Comparison of ENCODE assay signal across 1 cellular context in genomic region chr1:148263906-148264255, GRCh38.
A peak's percentile ranks its signal among the peaks of the same experiment; 100 is the strongest.
TF ChIP-seq lines count a peak whose summit lies in the region.

No MANE protein-coding gene starts in this region.

TF ChIP-seq in K562, 482 proteins besides CTCF, POLR2A, EP300 and RAD21 (continued from another document and continues in another):
- TF ChIP-seq, protein P1, sequence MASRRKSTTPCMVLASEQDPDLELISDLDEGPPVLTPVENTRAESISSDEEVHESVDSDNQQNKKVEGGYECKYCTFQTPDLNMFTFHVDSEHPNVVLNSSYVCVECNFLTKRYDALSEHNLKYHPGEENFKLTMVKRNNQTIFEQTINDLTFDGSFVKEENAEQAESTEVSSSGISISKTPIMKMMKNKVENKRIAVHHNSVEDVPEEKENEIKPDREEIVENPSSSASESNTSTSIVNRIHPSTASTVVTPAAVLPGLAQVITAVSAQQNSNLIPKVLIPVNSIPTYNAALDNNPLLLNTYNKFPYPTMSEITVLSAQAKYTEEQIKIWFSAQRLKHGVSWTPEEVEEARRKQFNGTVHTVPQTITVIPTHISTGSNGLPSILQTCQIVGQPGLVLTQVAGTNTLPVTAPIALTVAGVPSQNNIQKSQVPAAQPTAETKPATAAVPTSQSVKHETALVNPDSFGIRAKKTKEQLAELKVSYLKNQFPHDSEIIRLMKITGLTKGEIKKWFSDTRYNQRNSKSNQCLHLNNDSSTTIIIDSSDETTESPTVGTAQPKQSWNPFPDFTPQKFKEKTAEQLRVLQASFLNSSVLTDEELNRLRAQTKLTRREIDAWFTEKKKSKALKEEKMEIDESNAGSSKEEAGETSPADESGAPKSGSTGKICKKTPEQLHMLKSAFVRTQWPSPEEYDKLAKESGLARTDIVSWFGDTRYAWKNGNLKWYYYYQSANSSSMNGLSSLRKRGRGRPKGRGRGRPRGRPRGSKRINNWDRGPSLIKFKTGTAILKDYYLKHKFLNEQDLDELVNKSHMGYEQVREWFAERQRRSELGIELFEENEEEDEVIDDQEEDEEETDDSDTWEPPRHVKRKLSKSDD (conservative IDR thresholded peaks at IDR 0.05; ENCODE audit: low read length), result no peak
- no peak for TF ChIP-seq TSHZ1 (CRISPR knock-in tag; IDR thresholded peaks at IDR 0.05)
- no peak for TF ChIP-seq ZNF121 (CRISPR knock-in tag; conservative IDR thresholded peaks at IDR 0.05)
- TF ChIP-seq ARID2 (IDR thresholded peaks at IDR 0.05), result no peak
- no peak for TF ChIP-seq HDAC3 (IDR thresholded peaks at IDR 0.05; ENCODE audit: borderline replicate concordance, partially characterized antibody)
- no peak for TF ChIP-seq TRIM24 (IDR thresholded peaks at IDR 0.05)
- TF ChIP-seq, protein P2, sequence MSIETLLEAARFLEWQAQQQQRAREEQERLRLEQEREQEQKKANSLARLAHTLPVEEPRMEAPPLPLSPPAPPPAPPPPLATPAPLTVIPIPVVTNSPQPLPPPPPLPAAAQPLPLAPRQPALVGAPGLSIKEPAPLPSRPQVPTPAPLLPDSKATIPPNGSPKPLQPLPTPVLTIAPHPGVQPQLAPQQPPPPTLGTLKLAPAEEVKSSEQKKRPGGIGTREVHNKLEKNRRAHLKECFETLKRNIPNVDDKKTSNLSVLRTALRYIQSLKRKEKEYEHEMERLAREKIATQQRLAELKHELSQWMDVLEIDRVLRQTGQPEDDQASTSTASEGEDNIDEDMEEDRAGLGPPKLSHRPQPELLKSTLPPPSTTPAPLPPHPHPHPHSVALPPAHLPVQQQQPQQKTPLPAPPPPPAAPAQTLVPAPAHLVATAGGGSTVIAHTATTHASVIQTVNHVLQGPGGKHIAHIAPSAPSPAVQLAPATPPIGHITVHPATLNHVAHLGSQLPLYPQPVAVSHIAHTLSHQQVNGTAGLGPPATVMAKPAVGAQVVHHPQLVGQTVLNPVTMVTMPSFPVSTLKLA (conservative IDR thresholded peaks at IDR 0.05), result no peak
- TF ChIP-seq, protein P3, sequence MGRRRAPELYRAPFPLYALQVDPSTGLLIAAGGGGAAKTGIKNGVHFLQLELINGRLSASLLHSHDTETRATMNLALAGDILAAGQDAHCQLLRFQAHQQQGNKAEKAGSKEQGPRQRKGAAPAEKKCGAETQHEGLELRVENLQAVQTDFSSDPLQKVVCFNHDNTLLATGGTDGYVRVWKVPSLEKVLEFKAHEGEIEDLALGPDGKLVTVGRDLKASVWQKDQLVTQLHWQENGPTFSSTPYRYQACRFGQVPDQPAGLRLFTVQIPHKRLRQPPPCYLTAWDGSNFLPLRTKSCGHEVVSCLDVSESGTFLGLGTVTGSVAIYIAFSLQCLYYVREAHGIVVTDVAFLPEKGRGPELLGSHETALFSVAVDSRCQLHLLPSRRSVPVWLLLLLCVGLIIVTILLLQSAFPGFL (CRISPR knock-in tag; IDR thresholded peaks at IDR 0.05), result 0 out of 2 replicates have a peak, but pooled peaks have one; percentile 53
- TF ChIP-seq PHTF2 (CRISPR knock-in tag; IDR thresholded peaks at IDR 0.05), result no peak
- 0 out of 2 replicates have a peak, but pooled peaks have one; percentile 18 for TF ChIP-seq ZBTB40 (IDR thresholded peaks at IDR 0.05)
- TF ChIP-seq ZBTB40 (CRISPR knock-in tag; IDR thresholded peaks at IDR 0.05), result no peak
- no peak for TF ChIP-seq BCOR (IDR thresholded peaks at IDR 0.05)
- TF ChIP-seq, protein P4, sequence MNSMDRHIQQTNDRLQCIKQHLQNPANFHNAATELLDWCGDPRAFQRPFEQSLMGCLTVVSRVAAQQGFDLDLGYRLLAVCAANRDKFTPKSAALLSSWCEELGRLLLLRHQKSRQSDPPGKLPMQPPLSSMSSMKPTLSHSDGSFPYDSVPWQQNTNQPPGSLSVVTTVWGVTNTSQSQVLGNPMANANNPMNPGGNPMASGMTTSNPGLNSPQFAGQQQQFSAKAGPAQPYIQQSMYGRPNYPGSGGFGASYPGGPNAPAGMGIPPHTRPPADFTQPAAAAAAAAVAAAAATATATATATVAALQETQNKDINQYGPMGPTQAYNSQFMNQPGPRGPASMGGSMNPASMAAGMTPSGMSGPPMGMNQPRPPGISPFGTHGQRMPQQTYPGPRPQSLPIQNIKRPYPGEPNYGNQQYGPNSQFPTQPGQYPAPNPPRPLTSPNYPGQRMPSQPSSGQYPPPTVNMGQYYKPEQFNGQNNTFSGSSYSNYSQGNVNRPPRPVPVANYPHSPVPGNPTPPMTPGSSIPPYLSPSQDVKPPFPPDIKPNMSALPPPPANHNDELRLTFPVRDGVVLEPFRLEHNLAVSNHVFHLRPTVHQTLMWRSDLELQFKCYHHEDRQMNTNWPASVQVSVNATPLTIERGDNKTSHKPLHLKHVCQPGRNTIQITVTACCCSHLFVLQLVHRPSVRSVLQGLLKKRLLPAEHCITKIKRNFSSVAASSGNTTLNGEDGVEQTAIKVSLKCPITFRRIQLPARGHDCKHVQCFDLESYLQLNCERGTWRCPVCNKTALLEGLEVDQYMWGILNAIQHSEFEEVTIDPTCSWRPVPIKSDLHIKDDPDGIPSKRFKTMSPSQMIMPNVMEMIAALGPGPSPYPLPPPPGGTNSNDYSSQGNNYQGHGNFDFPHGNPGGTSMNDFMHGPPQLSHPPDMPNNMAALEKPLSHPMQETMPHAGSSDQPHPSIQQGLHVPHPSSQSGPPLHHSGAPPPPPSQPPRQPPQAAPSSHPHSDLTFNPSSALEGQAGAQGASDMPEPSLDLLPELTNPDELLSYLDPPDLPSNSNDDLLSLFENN (IDR thresholded peaks at IDR 0.05; ENCODE audit: low read depth in 2 of 2, low read length in 2 of 2), result no peak
- TF ChIP-seq KLF13 (tag; IDR thresholded peaks at IDR 0.05; ENCODE audit: borderline replicate concordance, low read depth), result no peak
- TF ChIP-seq ESRRA (IDR thresholded peaks at IDR 0.05; ENCODE audit: borderline replicate concordance, low read depth), result no peak
- TF ChIP-seq PTBP1 (IDR thresholded peaks at IDR 0.05; ENCODE audit: low read depth, low read length), result peak; percentile 21; the same call in 1 of the 2 replicates
- TF ChIP-seq SFPQ (IDR thresholded peaks at IDR 0.05; ENCODE audit: low read depth, low read length), result peak; percentile 51; the same call in 1 of the 2 replicates
- no peak for TF ChIP-seq HDAC8 (tag; IDR thresholded peaks at IDR 0.05)
- TF ChIP-seq NONO (IDR thresholded peaks at IDR 0.05; ENCODE audit: low read depth in 2 of 2, low read length in 1 of 2), result peak in 1 of 2 experiments; percentile 45; a peak in 1 of 4 replicates
- TF ChIP-seq, protein P5, sequence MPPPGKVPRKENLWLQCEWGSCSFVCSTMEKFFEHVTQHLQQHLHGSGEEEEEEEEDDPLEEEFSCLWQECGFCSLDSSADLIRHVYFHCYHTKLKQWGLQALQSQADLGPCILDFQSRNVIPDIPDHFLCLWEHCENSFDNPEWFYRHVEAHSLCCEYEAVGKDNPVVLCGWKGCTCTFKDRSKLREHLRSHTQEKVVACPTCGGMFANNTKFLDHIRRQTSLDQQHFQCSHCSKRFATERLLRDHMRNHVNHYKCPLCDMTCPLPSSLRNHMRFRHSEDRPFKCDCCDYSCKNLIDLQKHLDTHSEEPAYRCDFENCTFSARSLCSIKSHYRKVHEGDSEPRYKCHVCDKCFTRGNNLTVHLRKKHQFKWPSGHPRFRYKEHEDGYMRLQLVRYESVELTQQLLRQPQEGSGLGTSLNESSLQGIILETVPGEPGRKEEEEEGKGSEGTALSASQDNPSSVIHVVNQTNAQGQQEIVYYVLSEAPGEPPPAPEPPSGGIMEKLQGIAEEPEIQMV (tag; conservative IDR thresholded peaks at IDR 0.05; ENCODE audit: low read depth), result no peak
- peak; percentile 83; the same call in 1 of the 2 replicates for TF ChIP-seq HNRNPUL1 (IDR thresholded peaks at IDR 0.05; ENCODE audit: low read length)
- TF ChIP-seq CCAR2 (IDR thresholded peaks at IDR 0.05; ENCODE audit: low read depth, low read length), result 0 out of 2 replicates have a peak, but pooled peaks have one; percentile 58
- TF ChIP-seq RBFOX2 (IDR thresholded peaks at IDR 0.05; ENCODE audit: low read depth, low read length), result peak; percentile 55; the same call in 1 of the 2 replicates
- TF ChIP-seq MED1 (CRISPR knock-in tag; IDR thresholded peaks at IDR 0.05; ENCODE audit: borderline replicate concordance), result no peak
